Comparison of ENCODE assay signal across 8 cellular contexts in genomic region chr11:8717876-8718753, GRCh38. TPM values are rescaled to one million over a fixed set of nuclear protein-coding genes. Genes with fewer than 3 reads are reported as not detected.
DNase-seq lines count a peak whose midpoint lies in the region; ATAC-seq and TF ChIP-seq lines count a peak whose summit lies in the region.

No MANE protein-coding gene starts in this region.

- peaks cover 2% of the 10 kb centered on the region for H3K4me1 Mint-ChIP-seq in activated T-helper 2 cell treated with anti-CD3 and anti-CD28 coated beads, Interferon-gamma antibody, Interleukin-2, Interleukin-4, amounts not matched to agents 10 μg/mL and 5 μg/mL and 100 μg/mL, durations not matched to agents 14 hours and 24 hours and 36 hours (ENCODE audit: low read depth)

- H3K27ac ChIP-seq in RWPE2 (ENCODE audit: poor library complexity, severe bottlenecking) (peak overlapping the region; percentile 98), foreskin keratinocyte (no peak overlapping the region), sigmoid colon (peak overlapping the region; percentile 90 to 98 (median 96))

- no peak for TF ChIP-seq CTCF in RWPE2 (IDR thresholded peaks at IDR 0.05; ENCODE audit: poor library complexity, severe bottlenecking)
- TF ChIP-seq CTCF in foreskin keratinocyte (conservative IDR thresholded peaks at IDR 0.05): no peak
- no peak for TF ChIP-seq CTCF in sigmoid colon (IDR thresholded peaks at IDR 0.05)

- TF ChIP-seq EP300 in sigmoid colon (IDR thresholded peaks at IDR 0.05): no peak

- H3K9me3 Mint-ChIP-seq in activated T-helper 2 cell treated with anti-CD3 and anti-CD28 coated beads, Interferon-gamma antibody, Interleukin-2, Interleukin-4, amounts not matched to agents 10 μg/mL and 5 μg/mL and 100 μg/mL, durations not matched to agents 14 hours and 24 hours and 36 hours: no peaks in the 10 kb centered on the region

- H3K4me1 ChIP-seq in RWPE2 (ENCODE audit: insufficient read depth, poor library complexity, severe bottlenecking): peaks cover 54% of the 10 kb centered on the region
- H3K4me1 ChIP-seq in foreskin keratinocyte: peaks cover 54% of the 10 kb centered on the region
- H3K4me1 ChIP-seq in sigmoid colon: peaks cover 0 to 98% (median 97%) of the 10 kb centered on the region in 4 donors

- DNase-seq in RWPE2 (ENCODE audit: low spot score) (no peak), foreskin keratinocyte (peak in 1 of 2 donors; percentile 44), sigmoid colon (peak; percentile 92), NCI-H1092 (lab: John Stamatoyannopoulos, UW) (no peak), NCI-H82 treated with DMSO at 0.1 percent for 48 hours (lab: John Stamatoyannopoulos, UW; ENCODE audit: unreplicated experiment) (no peak)
- no peak for DNase-seq in activated T-helper 2 cell treated with anti-CD3 and anti-CD28 coated beads, Interferon-gamma antibody, Interleukin-2, Interleukin-4, amounts not matched to agents 10 μg/mL and 5 μg/mL and 100 μg/mL, durations not matched to agents 14 hours and 24 hours and 36 hours (ENCODE audit: low spot score)

- H3K27me3 ChIP-seq in RWPE2 (ENCODE audit: insufficient read depth, poor library complexity, severe bottlenecking): no peaks in the 10 kb centered on the region
- no peaks in the 10 kb centered on the region for H3K27me3 ChIP-seq in foreskin keratinocyte
- H3K27me3 ChIP-seq in sigmoid colon: no peaks in the 10 kb centered on the region

- H3K27me3 Mint-ChIP-seq in activated T-helper 2 cell treated with anti-CD3 and anti-CD28 coated beads, Interferon-gamma antibody, Interleukin-2, Interleukin-4, amounts not matched to agents 10 μg/mL and 5 μg/mL and 100 μg/mL, durations not matched to agents 14 hours and 24 hours and 36 hours (ENCODE audit: low read depth): peaks cover 3% of the 10 kb centered on the region

- H3K36me3 ChIP-seq in RWPE2 (ENCODE audit: low read depth): peaks cover 41% of the 10 kb centered on the region
- peaks cover 19 to 40% (median 23%) of the 10 kb centered on the region in 4 donors for H3K36me3 ChIP-seq in sigmoid colon

- intact Hi-C loops in sigmoid colon (cut with DNase I): no loop called here
- intact Hi-C loops in activated T-helper 2 cell treated with anti-CD3 and anti-CD28 coated beads, Interferon-gamma antibody, Interleukin-2, Interleukin-4, amounts not matched to agents 10 μg/mL and 5 μg/mL and 100 μg/mL, durations not matched to agents 14 hours and 24 hours and 36 hours (cut with micrococcal nuclease): no loop called here

- H3K4me3 Mint-ChIP-seq in activated T-helper 2 cell treated with anti-CD3 and anti-CD28 coated beads, Interferon-gamma antibody, Interleukin-2, Interleukin-4, amounts not matched to agents 10 μg/mL and 5 μg/mL and 100 μg/mL, durations not matched to agents 14 hours and 24 hours and 36 hours (ENCODE audit: low read depth): no peak overlapping the region

- TF ChIP-seq POLR2A in sigmoid colon (IDR thresholded peaks at IDR 0.05): no peak

- ATAC-seq in GM21367 (IDR thresholded peaks at IDR 0.05; ENCODE audit: unreplicated experiment): peak; percentile 57
- ATAC-seq in RWPE2 (ENCODE audit: low read depth): peak; percentile 29
- peak; percentile 41 for ATAC-seq in foreskin keratinocyte
- ATAC-seq in HG03039 (IDR thresholded peaks at IDR 0.05; ENCODE audit: unreplicated experiment): no peak

- H3K9me3 ChIP-seq in RWPE2 (ENCODE audit: severe bottlenecking) (no peaks in the 10 kb centered on the region), sigmoid colon (no peaks in the 10 kb centered on the region)

- H3K36me3 Mint-ChIP-seq in activated T-helper 2 cell treated with anti-CD3 and anti-CD28 coated beads, Interferon-gamma antibody, Interleukin-2, Interleukin-4, amounts not matched to agents 10 μg/mL and 5 μg/mL and 100 μg/mL, durations not matched to agents 14 hours and 24 hours and 36 hours (ENCODE audit: low read depth): no peaks in the 10 kb centered on the region

- H3K4me3 ChIP-seq in RWPE2 (ENCODE audit: severe bottlenecking) (no peak overlapping the region), sigmoid colon (no peak overlapping the region)

- no peak overlapping the region for H3K27ac Mint-ChIP-seq in activated T-helper 2 cell treated with anti-CD3 and anti-CD28 coated beads, Interferon-gamma antibody, Interleukin-2, Interleukin-4, amounts not matched to agents 10 μg/mL and 5 μg/mL and 100 μg/mL, durations not matched to agents 14 hours and 24 hours and 36 hours

- 54 to 74% methylated on average over 11 of the region's 11 CpGs for WGBS in sigmoid colon, 2 donors

RNA-seq across cellular contexts. Expression of gene RPL27A, which starts 35.5 kb away (rescaled TPM):
- 1,979 and 2,135 TPM in 2 replicates for total RNA-seq in foreskin keratinocyte
- polyA plus RNA-seq in foreskin keratinocyte: 3,013 and 3,395 TPM in 2 replicates
- total RNA-seq in sigmoid colon: 1,000 to 10,000 TPM; 1,472 to 2,262 (median 1,872) TPM
- polyA plus RNA-seq in sigmoid colon: 1,000 to 10,000 TPM; 3,631 to 4,200 (median 4,078) TPM
- total RNA-seq in activated T-helper 2 cell treated with anti-CD3 and anti-CD28 coated beads, Interferon-gamma antibody, Interleukin-2, Interleukin-4, amounts not matched to agents 10 μg/mL and 5 μg/mL and 100 μg/mL, durations not matched to agents 14 hours and 24 hours and 36 hours: 749 and 766 TPM in 2 replicates

RNA-seq across cellular contexts. Expression of gene TRIM66, which starts 35.6 kb away (rescaled TPM):
- 2.2 and 2.5 TPM in 2 replicates for total RNA-seq in foreskin keratinocyte
- 0.40 and 0.45 TPM in 2 replicates for polyA plus RNA-seq in foreskin keratinocyte
- 10 to 100 TPM in 2 of 4 donors, 1 to 10 TPM in 2; 1.8 to 24.4 (median 10.2) TPM for total RNA-seq in sigmoid colon
- polyA plus RNA-seq in sigmoid colon: 1 to 10 TPM in 2 of 3 donors, under 1 TPM in 1; 0.60 to 4.9 (median 2.3) TPM
- total RNA-seq in activated T-helper 2 cell treated with anti-CD3 and anti-CD28 coated beads, Interferon-gamma antibody, Interleukin-2, Interleukin-4, amounts not matched to agents 10 μg/mL and 5 μg/mL and 100 μg/mL, durations not matched to agents 14 hours and 24 hours and 36 hours: 13.6 and 14.6 TPM in 2 replicates
